Comparison of ENCODE assay signal across 11 cellular contexts in genomic region chr17:43176119-43176570, GRCh38. TPM values are rescaled to one million over a fixed set of nuclear protein-coding genes. Genes with fewer than 3 reads are reported as not detected.
DNase-seq lines count a peak whose midpoint lies in the region; ATAC-seq, FAIRE-seq and TF ChIP-seq lines count a peak whose summit lies in the region.
"Had no signal": no experiment of that assay in that cellular context is flagged by ENCODE, and none has a peak within 500 bp of the region (broad histone marks: within the 10 kb centered on the region; RNA-seq: fewer than 3 reads in every experiment).

No MANE protein-coding gene starts in this region.

- FAIRE-seq in islet of Langerhans (lab: Jason Lieb, UNC) = peak; percentile 9

- peaks cover 19% of the 10 kb centered on the region for H3K36me3 ChIP-seq in smooth muscle cell (ENCODE audit: low read depth)
- peaks cover 4% of the 10 kb centered on the region for H3K36me3 ChIP-seq in mammary epithelial cell (ENCODE audit: insufficient read depth, low read length)

- no peaks in the 10 kb centered on the region for H3K9me3 ChIP-seq in smooth muscle cell (replicated peaks; ENCODE audit: low read depth)
- H3K9me3 ChIP-seq in mammary epithelial cell (replicated peaks; ENCODE audit: insufficient read depth, low read length) = no peaks in the 10 kb centered on the region

- WGBS in smooth muscle cell (ENCODE audit: low lambda C conversion rate) = 89% methylated on average over 2 of the region's 2 CpGs
- 80% methylated on average over 2 of the region's 2 CpGs for WGBS in mammary epithelial cell (ENCODE audit: low coverage, missing lambda C conversion rate)

- H3K4me2 ChIP-seq in smooth muscle cell (no peak overlapping the region), mammary epithelial cell (ENCODE audit: insufficient read depth, low read depth, low read length) (no peak overlapping the region)

- H3K9me3 Mint-ChIP-seq in activated CD8-positive, alpha-beta T cell treated with anti-CD3 and anti-CD28 coated beads for 36 hours = no peaks in the 10 kb centered on the region

- POLR2A ChIA-PET in activated CD8-positive, alpha-beta T cell treated with anti-CD3 and anti-CD28 coated beads for 36 hours (lab: Charles Lee) = interaction anchor here (1.0 to 1.3 kb wide), 2 partner anchors 36 to 140 kb away, joined by 3 to 6 read pairs; partner anchors contain the start of gene TMEM106A

- H2AFZ ChIP-seq in smooth muscle cell (ENCODE audit: low read depth) = no peak overlapping the region
- no peak overlapping the region for H2AFZ ChIP-seq in mammary epithelial cell (ENCODE audit: low read depth, low read length)

- TF ChIP-seq CTCF in activated CD8-positive, alpha-beta T cell treated with anti-CD3 and anti-CD28 coated beads for 36 hours (IDR thresholded peaks at IDR 0.05) = no peak
- no peak for TF ChIP-seq CTCF in smooth muscle cell (IDR thresholded peaks at IDR 0.05; ENCODE audit: borderline replicate concordance, insufficient read depth, poor library complexity, severe bottlenecking)
- TF ChIP-seq CTCF in mammary epithelial cell (conservative IDR thresholded peaks at IDR 0.05 in 1 of 2, IDR thresholded peaks at IDR 0.05 in 1 of 2; ENCODE audit: extremely low read depth in 1 of 2, insufficient read depth in 1 of 2, low read depth in 1 of 2, low read length in 2 of 2) = no peak

- BruUV-seq in mammary epithelial cell (replicated peaks; lab: Mats Ljungman, UMichigan) = no TSS peak

- H3K9ac ChIP-seq in smooth muscle cell (ENCODE audit: low read depth) (no peak overlapping the region), mammary epithelial cell (ENCODE audit: insufficient read depth, low read length) (no peak overlapping the region)

- intact Hi-C loops in activated CD8-positive, alpha-beta T cell treated with anti-CD3 and anti-CD28 coated beads for 36 hours (cut with micrococcal nuclease) = no loop called here
- intact Hi-C loops in mammary epithelial cell (cut with micrococcal nuclease) = no loop called here

- H3K4me1 ChIP-seq in smooth muscle cell (ENCODE audit: low read depth) (peaks cover 11% of the 10 kb centered on the region), mammary epithelial cell (ENCODE audit: insufficient read depth, low read length) (peaks cover 19% of the 10 kb centered on the region)

- peak overlapping the region; percentile 24 for H3K27ac ChIP-seq in smooth muscle cell (ENCODE audit: low read depth)
- H3K27ac ChIP-seq in mammary epithelial cell (ENCODE audit: insufficient read depth, low read depth, low read length) = no peak overlapping the region

- H3K79me2 ChIP-seq in smooth muscle cell (ENCODE audit: low read depth) (peaks cover 38% of the 10 kb centered on the region), mammary epithelial cell (ENCODE audit: insufficient read depth, low read length) (peaks cover 32% of the 10 kb centered on the region)

- dilution Hi-C loops in mammary epithelial cell (cut with HindIII; ENCODE audit: low sequenced_read_pairs) = no loop called here

- peaks cover 55% of the 10 kb centered on the region for H4K20me1 ChIP-seq in smooth muscle cell (ENCODE audit: low read depth)
- H4K20me1 ChIP-seq in mammary epithelial cell (ENCODE audit: insufficient read depth, low read length) = no peaks in the 10 kb centered on the region

- H3K27me3 ChIP-seq in smooth muscle cell (ENCODE audit: low read depth) (no peaks in the 10 kb centered on the region), mammary epithelial cell (ENCODE audit: insufficient read depth, low read length) (no peaks in the 10 kb centered on the region)

- no peak for ATAC-seq in activated CD8-positive, alpha-beta T cell treated with anti-CD3 and anti-CD28 coated beads for 36 hours
- no peak for ATAC-seq in HG03159 (IDR thresholded peaks at IDR 0.05; ENCODE audit: unreplicated experiment)

- CTCF ChIA-PET in activated CD8-positive, alpha-beta T cell treated with anti-CD3 and anti-CD28 coated beads for 36 hours (lab: Charles Lee) = interaction anchor here (1.4 kb wide), 1 partner anchor 36 kb away, joined by 3 read pairs; no protein-coding TSS in a partner anchor
- CTCF ChIA-PET in mammary epithelial cell (lab: Charles Lee; ENCODE audit: low non-redundant PET) = no interaction called here

- peaks cover 47% of the 10 kb centered on the region for H3K4me1 Mint-ChIP-seq in activated CD8-positive, alpha-beta T cell treated with anti-CD3 and anti-CD28 coated beads for 36 hours (ENCODE audit: low read depth)

- H3K4me3 ChIP-seq in smooth muscle cell (peak overlapping the region; percentile 16), mammary epithelial cell (replicated peaks in 1 of 3; ENCODE audit: insufficient read depth in 1 of 3, low read depth in 2 of 3, low read length in 3 of 3) (no peak overlapping the region)

- peak overlapping the region; percentile 88 for H3K27ac Mint-ChIP-seq in activated CD8-positive, alpha-beta T cell treated with anti-CD3 and anti-CD28 coated beads for 36 hours

- H3K27me3 Mint-ChIP-seq in activated CD8-positive, alpha-beta T cell treated with anti-CD3 and anti-CD28 coated beads for 36 hours = no peaks in the 10 kb centered on the region

- in situ Hi-C loops in mammary epithelial cell (cut with MboI; ENCODE audit: low sequenced_read_pairs in 2 of 2) = no loop called here

- peak overlapping the region; percentile 51 for H3K4me3 Mint-ChIP-seq in activated CD8-positive, alpha-beta T cell treated with anti-CD3 and anti-CD28 coated beads for 36 hours

- peaks cover 20% of the 10 kb centered on the region for H3K36me3 Mint-ChIP-seq in activated CD8-positive, alpha-beta T cell treated with anti-CD3 and anti-CD28 coated beads for 36 hours (ENCODE audit: low read depth)

- DNase-seq in LoVo (ENCODE audit: low spot score) (peak; percentile 59), smooth muscle cell (lab: John Stamatoyannopoulos, UW; ENCODE audit: unreplicated experiment) (no peak), NK-92 (lab: John Stamatoyannopoulos, UW; ENCODE audit: unreplicated experiment) (no peak), mammary epithelial cell (no peak)
- DNase-seq in activated CD8-positive, alpha-beta T cell treated with anti-CD3 and anti-CD28 coated beads for 36 hours = no peak
- DNase-seq: HCEC 1CT, NCI-H146 had no signal

- peaks cover 11% of the 10 kb centered on the region for H3F3A ChIP-seq in smooth muscle cell (ENCODE audit: low read depth)

RNA-seq across cellular contexts. Expression of gene NBR1, which starts 5.1 kb away (rescaled TPM):
- total RNA-seq in activated CD8-positive, alpha-beta T cell treated with anti-CD3 and anti-CD28 coated beads for 36 hours = 10 to 100 TPM; 45.6 to 46.5 TPM
- 73.9 and 88.5 TPM in 2 replicates for total RNA-seq in smooth muscle cell
- 43.5 and 47.6 TPM in 2 replicates for polyA plus RNA-seq in smooth muscle cell
- 100 to 1,000 TPM in 1 of 2 donors, 10 to 100 TPM in 1; 65.2 to 100 TPM for total RNA-seq in mammary epithelial cell
- 42.3 TPM for polyA plus RNA-seq in mammary epithelial cell
- 52.6 TPM for polyA minus RNA-seq in mammary epithelial cell

RNA-seq across cellular contexts. Expression of gene TMEM106A, which starts 35.5 kb away (rescaled TPM):
- 1 to 10 TPM; 9.2 to 9.8 TPM for total RNA-seq in activated CD8-positive, alpha-beta T cell treated with anti-CD3 and anti-CD28 coated beads for 36 hours
- 5.8 and 14.3 TPM in 2 replicates for total RNA-seq in smooth muscle cell
- polyA plus RNA-seq in smooth muscle cell = 4.6 and 10.4 TPM in 2 replicates
- total RNA-seq in mammary epithelial cell = 1 to 10 TPM; 2.0 to 4.7 TPM
- 1.9 TPM for polyA plus RNA-seq in mammary epithelial cell
- 21.3 TPM for polyA minus RNA-seq in mammary epithelial cell

RNA-seq across cellular contexts. Expression of gene BRCA1, which starts 51.0 kb away (rescaled TPM):
- total RNA-seq in activated CD8-positive, alpha-beta T cell treated with anti-CD3 and anti-CD28 coated beads for 36 hours = 10 to 100 TPM; 84.5 to 92.9 TPM
- 17.2 and 22.7 TPM in 2 replicates for total RNA-seq in smooth muscle cell
- 2.7 and 5.4 TPM in 2 replicates for polyA plus RNA-seq in smooth muscle cell
- 10 to 100 TPM in 1 of 2 donors, 1 to 10 TPM in 1; 5.5 to 35.8 TPM for total RNA-seq in mammary epithelial cell
- 35.7 TPM for polyA plus RNA-seq in mammary epithelial cell
- 135 TPM for polyA minus RNA-seq in mammary epithelial cell

RNA-seq across cellular contexts. Expression of gene CCDC200, which starts 52.3 kb away (rescaled TPM):
- total RNA-seq in activated CD8-positive, alpha-beta T cell treated with anti-CD3 and anti-CD28 coated beads for 36 hours = not detected
- total RNA-seq in smooth muscle cell = not detected in 2 replicates
- polyA plus RNA-seq in smooth muscle cell = 1.1 and 4.1 TPM in 2 replicates
- total RNA-seq in mammary epithelial cell = not detected
- not detected for polyA plus RNA-seq in mammary epithelial cell
- not detected for polyA minus RNA-seq in mammary epithelial cell
- total RNA-seq: lung microvascular endothelial cell, subcutaneous adipose tissue had no signal

RNA-seq across cellular contexts. Expression of gene RNU2-1, which starts 57.6 kb away (rescaled TPM):
- total RNA-seq in activated CD8-positive, alpha-beta T cell treated with anti-CD3 and anti-CD28 coated beads for 36 hours = 1,000 to 10,000 TPM; 3,772 to 4,070 TPM
- total RNA-seq in smooth muscle cell = not detected in 2 replicates
- 13.8 and 18.0 TPM in 2 replicates for polyA plus RNA-seq in smooth muscle cell
- 1,000 to 10,000 TPM in 1 of 2 donors, not detected in 1; 2,951 TPM for total RNA-seq in mammary epithelial cell
- not detected for polyA plus RNA-seq in mammary epithelial cell
- not detected for polyA minus RNA-seq in mammary epithelial cell
- total RNA-seq: lung microvascular endothelial cell, subcutaneous adipose tissue had no signal
